ENCODE assay signal across 8 cellular contexts in the genomic region with DNA sequence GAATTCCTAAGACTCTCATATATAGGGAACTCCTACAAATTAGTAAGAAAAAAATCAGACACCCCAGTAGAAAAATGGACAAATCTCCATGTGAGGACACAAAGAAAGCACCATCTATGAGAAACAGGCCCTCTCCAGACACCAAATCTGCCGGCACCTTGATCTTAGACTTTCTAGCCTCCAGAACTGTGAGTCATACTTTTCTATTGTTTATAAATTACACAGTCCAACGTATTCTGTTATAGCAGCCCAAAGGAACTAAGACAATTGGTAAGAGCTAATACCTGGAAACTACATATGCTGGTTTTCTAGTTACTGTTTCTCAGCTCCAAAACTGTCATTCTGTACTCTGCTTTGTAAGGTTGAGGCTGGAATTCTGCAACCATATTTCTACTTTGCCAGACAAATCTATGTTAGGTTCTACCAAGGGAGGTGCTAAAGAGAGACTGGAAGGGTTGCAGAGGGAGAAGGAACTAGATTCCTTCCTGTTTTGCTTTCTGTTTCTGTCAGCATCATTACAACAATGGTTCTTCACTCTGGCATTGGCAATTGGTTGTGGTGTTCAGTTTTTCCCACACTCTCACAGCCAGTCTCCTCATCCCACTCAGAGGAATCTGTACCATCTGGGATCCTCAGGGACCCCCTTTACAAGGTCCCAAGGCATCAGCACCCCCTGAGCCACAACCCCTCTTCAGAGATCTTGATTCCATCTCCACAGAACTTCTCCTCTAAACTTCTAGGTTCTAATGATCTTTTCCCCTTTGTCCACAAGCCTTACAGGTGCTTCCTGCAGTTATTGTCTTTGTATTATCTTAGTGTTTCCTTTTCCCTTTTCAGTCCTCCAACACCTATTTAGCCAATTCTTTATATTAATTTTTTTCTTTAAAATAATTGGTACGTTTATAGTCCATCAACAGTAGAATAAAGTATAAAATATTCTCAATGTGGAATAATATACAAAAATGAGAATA. TPM values are rescaled to one million over a fixed set of nuclear protein-coding genes. Genes with fewer than 3 reads are reported as not detected.
A peak's percentile ranks its signal among the peaks of the same experiment; 100 is the strongest.
DNase-seq lines count a peak whose midpoint lies in the region; TF ChIP-seq lines count a peak whose summit lies in the region.

No MANE protein-coding gene starts in this region.

- H3K4me3 ChIP-seq in fibroblast of pulmonary artery (replicated peaks; ENCODE audit: low read depth, low read length): peak overlapping the region; percentile 30

- peak; percentile 22 for TF ChIP-seq CTCF in fibroblast of pulmonary artery (IDR thresholded peaks at IDR 0.05; ENCODE audit: low read length, missing control alignments)

- intact Hi-C loops in posterior vena cava (cut with DNase I): no loop called here

- DNase-seq in DMS53 treated with DMSO at 0.1 percent for 48 hours (lab: John Stamatoyannopoulos, UW; ENCODE audit: unreplicated experiment): peak; percentile 59
- DNase-seq in H4 (ENCODE audit: low spot score): peak; percentile 30
- DNase-seq in NOMO-1 (lab: John Stamatoyannopoulos, UW; ENCODE audit: unreplicated experiment in 2 of 2): peak; percentile 47 to 81
- peak; percentile 75 for DNase-seq in fibroblast of pulmonary artery (ENCODE audit: low read depth)
- DNase-seq in GDM1 (lab: John Stamatoyannopoulos, UW): no peak
- DNase-seq in GF-D8 (lab: John Stamatoyannopoulos, UW): no peak
- DNase-seq in posterior vena cava (ENCODE audit: low spot score): no peak
- DNase-seq in stimulated activated CD4-positive, alpha-beta T cell treated with anti-CD3 and anti-CD28 coated beads, Interleukin-12 subunit alpha, Interleukin-12 subunit beta, amount 100 ng/mL, for 4 hours: no peak

RNA-seq across cellular contexts. Expression of a gene that starts 35.5 kb away (rescaled TPM):
- 2.3 and 2.6 TPM in 2 replicates for total RNA-seq in H4 (2014; rRNA removed; shearing (Covaris generic))
- 1 to 10 TPM; 4.6 to 6.7 TPM for total RNA-seq in posterior vena cava

Comparison
In these comparisons a context has a peak if more than half of its experiments do, and no peak if none do; other contexts are left out.
1. DNase-seq: peak in DMS53 treated with DMSO at 0.1 percent for 48 hours (single experiment), H4 (single experiment), NOMO-1 (2 of 2) and fibroblast of pulmonary artery (single experiment); none in GDM1 (single experiment), GF-D8 (single experiment), posterior vena cava (single experiment) and stimulated activated CD4-positive, alpha-beta T cell treated with anti-CD3 and anti-CD28 coated beads, Interleukin-12 subunit alpha, Interleukin-12 subunit beta, amount 100 ng/mL, for 4 hours (single experiment).